ENCODE assay signal across 7 cellular contexts in the genomic region with DNA sequence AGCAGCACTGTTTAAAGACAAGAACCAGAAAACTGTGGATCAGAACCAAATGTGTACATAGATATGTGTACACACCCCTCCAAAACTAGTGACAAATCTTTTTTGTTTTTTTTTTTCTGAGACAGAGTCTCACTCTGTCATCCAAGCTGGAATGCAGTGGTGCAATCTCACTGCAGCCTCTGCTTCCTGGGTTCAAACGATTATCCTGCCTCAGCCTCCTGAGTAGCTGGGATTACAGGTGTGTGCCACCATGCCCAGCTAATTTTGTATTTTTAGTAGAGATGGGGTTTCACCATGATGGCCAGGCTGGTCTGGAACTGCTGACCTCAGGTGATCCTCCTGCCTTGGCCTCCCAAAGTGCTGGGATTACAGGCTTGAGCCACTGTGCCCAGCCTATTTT. TPM values are rescaled to one million over a fixed set of nuclear protein-coding genes. Genes with fewer than 3 reads are reported as not detected.
DNase-seq lines count a peak whose midpoint lies in the region; ATAC-seq and TF ChIP-seq lines count a peak whose summit lies in the region.
"Not testable (repeated sequence)": the region's sequence is repeated elsewhere in the genome, so short reads cannot be mapped to it uniquely, and the experiment has no call there.

No MANE protein-coding gene starts in this region.

- H3K27me3 ChIP-seq in GM23248 (replicated peaks; ENCODE audit: insufficient read depth); dorsolateral prefrontal cortex; left ventricle myocardium inferior (ENCODE audit: low read depth); muscle layer of duodenum (ENCODE audit: low read depth, low read length); psoas muscle (ENCODE audit: insufficient read depth in 3 of 3, low read length in 2 of 3); stomach smooth muscle (ENCODE audit: control insufficient read depth in 1 of 2, insufficient read depth in 2 of 2, low read length in 2 of 2): not testable (repeated sequence)

- H3K79me2 ChIP-seq in GM23248 (ENCODE audit: insufficient read depth) = not testable (repeated sequence)

- H3K36me3 ChIP-seq in GM23248 (ENCODE audit: low read depth); left ventricle myocardium inferior; muscle layer of duodenum (ENCODE audit: control insufficient read depth in 1 of 2, insufficient read depth in 2 of 2, low read length in 2 of 2); psoas muscle (ENCODE audit: insufficient read depth in 1 of 2, low read depth in 1 of 2); stomach smooth muscle (ENCODE audit: control insufficient read depth in 2 of 2, insufficient read depth in 2 of 2, low read length in 2 of 2): not testable (repeated sequence)

- CTCF ChIA-PET in WTC11 (lab: Charles Lee) = interaction anchor here (4.2 kb wide), 1 partner anchor 44 kb away, joined by 37 read pairs; no protein-coding TSS in a partner anchor

- in situ Hi-C loops in GM23248 (cut with MboI) = not testable (repeated sequence)

- H4K20me1 ChIP-seq in GM23248 (ENCODE audit: insufficient read depth) = not testable (repeated sequence)

- not testable (repeated sequence) for H3K4me3 ChIP-seq in GM23248; dorsolateral prefrontal cortex; left ventricle myocardium inferior; muscle layer of duodenum (ENCODE audit: low read depth in 1 of 2, low read length in 2 of 2); psoas muscle; stomach smooth muscle (ENCODE audit: low read length in 2 of 2)

- H3K27ac Mint-ChIP-seq in WTC11 = peak overlapping the region; percentile 45; the same call in 1 of the 2 replicates

- not testable (repeated sequence) for H3K9me2 ChIP-seq in GM23248 (ENCODE audit: insufficient read depth)

- not testable (repeated sequence) for TF ChIP-seq CTCF in WTC11 (IDR thresholded peaks at IDR 0.05); dorsolateral prefrontal cortex (IDR thresholded peaks at IDR 0.05 in 54 of 56, conservative IDR thresholded peaks at IDR 0.05 in 2 of 56; ENCODE audit: low read depth in 1 of 56, partially characterized antibody in 56 of 56); left ventricle myocardium inferior (IDR thresholded peaks at IDR 0.05; ENCODE audit: borderline replicate concordance); psoas muscle (IDR thresholded peaks at IDR 0.05)

- not testable (repeated sequence) for H3K9me3 Mint-ChIP-seq in WTC11

- not testable (repeated sequence) for H3K4me3 Mint-ChIP-seq in WTC11

- H3F3A ChIP-seq in GM23248 (ENCODE audit: insufficient read depth) = peaks cover 18% of the 10 kb centered on the region

- H3K4me2 ChIP-seq in GM23248 (ENCODE audit: unreplicated experiment) = not testable (repeated sequence)

- not testable (repeated sequence) for H3K9me3 ChIP-seq in GM23248 (ENCODE audit: low read depth); left ventricle myocardium inferior (replicated peaks); muscle layer of duodenum (ENCODE audit: control insufficient read depth in 1 of 2, low read length in 2 of 2); psoas muscle; stomach smooth muscle (ENCODE audit: control insufficient read depth in 2 of 2, low read length in 2 of 2)

- peak overlapping the region; percentile 32; the same call in 1 of the 2 replicates for H2AFZ ChIP-seq in GM23248

- not testable (repeated sequence) for ATAC-seq in WTC11, psoas muscle

- H3K4me1 Mint-ChIP-seq in WTC11 = peaks cover 19% of the 10 kb centered on the region

- intact Hi-C loops in dorsolateral prefrontal cortex (cut with DNase I); left ventricle myocardium inferior (cut with micrococcal nuclease): not testable (repeated sequence)
- intact Hi-C loops in psoas muscle (cut with DNase I) = loop anchor here in 1 of 2 donors (5.0 kb wide), 2 partner anchors 81 to 174 kb away; a partner anchor contains a TSS

- WGBS in GM23248 (ENCODE audit: low coverage in 1 of 2, low lambda C conversion rate in 2 of 2, missing lambda C conversion rate in 2 of 2), 2 experiments = 56 to 71% methylated on average over 1 of the region's 1 CpG
- 17 to 52% (median 42%) methylated on average over 1 of the region's 1 CpG for WGBS in psoas muscle, 3 donors

- POLR2A ChIA-PET in WTC11 (lab: Charles Lee) = not testable (repeated sequence)

- not testable (repeated sequence) for H3K36me3 Mint-ChIP-seq in WTC11

- H3K4me1 ChIP-seq in GM23248 (ENCODE audit: insufficient read depth) (peaks cover 16% of the 10 kb centered on the region), left ventricle myocardium inferior (peaks cover 41% of the 10 kb centered on the region), muscle layer of duodenum (ENCODE audit: control insufficient read depth in 1 of 2, insufficient read depth in 2 of 2, low read length in 2 of 2) (peaks cover 13 to 19% of the 10 kb centered on the region in 2 donors), psoas muscle (peaks cover 44% of the 10 kb centered on the region), stomach smooth muscle (ENCODE audit: control insufficient read depth, insufficient read depth, low read length) (peaks cover 34% of the 10 kb centered on the region)

- not testable (repeated sequence) for H3K9ac ChIP-seq in GM23248; stomach smooth muscle (ENCODE audit: low read length in 2 of 2)

- H3K27ac ChIP-seq in GM23248 = not testable (repeated sequence)
- peak overlapping the region in 53 of 59 donors; percentile 5 to 97 (median 71) for H3K27ac ChIP-seq in dorsolateral prefrontal cortex
- peak overlapping the region; percentile 95 for H3K27ac ChIP-seq in left ventricle myocardium inferior (replicated peaks)
- peak overlapping the region; percentile 74 for H3K27ac ChIP-seq in muscle layer of duodenum (ENCODE audit: low read length)
- H3K27ac ChIP-seq in psoas muscle = peak overlapping the region; percentile 98
- H3K27ac ChIP-seq in stomach smooth muscle (ENCODE audit: low read length) = peak overlapping the region; percentile 37

- DNase-seq in GM23248; WTC11 (ENCODE audit: low spot score); dorsolateral prefrontal cortex; left ventricle myocardium inferior; psoas muscle: not testable (repeated sequence)

- not testable (repeated sequence) for H3K27me3 Mint-ChIP-seq in WTC11 (ENCODE audit: low read depth)

RNA-seq across cellular contexts. Expression of a gene that starts 2.3 kb away (rescaled TPM):
- total RNA-seq in GM23248 (2014; rRNA removed; shearing (Covaris generic)) = 24.2 and 28.7 TPM in 2 replicates
- 13.5 and 17.6 TPM in 2 replicates for polyA plus RNA-seq in GM23248 (2016; fragmentation: Nextera tagmentation; extraction: Ambion mirVana)
- 26.2 to 29.7 TPM (median 29.5 TPM) in 3 replicates for total RNA-seq in WTC11 (2021)
- 100 to 1,000 TPM in 119 of 120 experiments, 10 to 100 TPM in 1; 89.8 to 236 (median 169) TPM for total RNA-seq in dorsolateral prefrontal cortex
- total RNA-seq in left ventricle myocardium inferior = 68.2 TPM
- 100 to 1,000 TPM in 3 of 4 donors, 10 to 100 TPM in 1; 66.1 to 215 (median 157) TPM for total RNA-seq in psoas muscle
- 10 to 100 TPM; 10.8 to 30.9 (median 26.7) TPM for polyA plus RNA-seq in psoas muscle
